ENCODE assay signal across 8 cellular contexts in genomic region chr12:47717443-47718193, GRCh38. TPM values are rescaled to one million over a fixed set of nuclear protein-coding genes. Genes with fewer than 3 reads are reported as not detected.
A peak's percentile ranks its signal among the peaks of the same experiment; 100 is the strongest.
DNase-seq lines count a peak whose midpoint lies in the region; ATAC-seq and TF ChIP-seq lines count a peak whose summit lies in the region.

No MANE protein-coding gene starts in this region.

- H3K4me2 ChIP-seq in Karpas-422 (ENCODE audit: low read depth, low read length, poor library complexity, severe bottlenecking): peak overlapping the region; percentile 55

- intact Hi-C loops in Right ventricle myocardium inferior (cut with DNase I) (loop anchor here (1.0 to 10.0 kb wide), 4 partner anchors 19 to 247 kb away; partner anchors contain the start of gene TMEM106C), aorta (cut with DNase I) (loop anchor here (1.0 to 10.0 kb wide), 5 partner anchors 19 to 237 kb away; no protein-coding TSS in a partner anchor)

- no peaks in the 10 kb centered on the region for H3K27me3 Mint-ChIP-seq in osteocyte (ENCODE audit: unreplicated experiment)

- H3K27ac ChIP-seq in Karpas-422 (ENCODE audit: low read length): peak overlapping the region; percentile 77
- peak overlapping the region; percentile 80 to 87 for H3K27ac ChIP-seq in aorta (ENCODE audit: low read depth in 1 of 2, low read length in 2 of 2)

- H3K4me3 Mint-ChIP-seq in osteocyte (ENCODE audit: unreplicated experiment): no peak overlapping the region

- peaks cover 48% of the 10 kb centered on the region for H3K4me1 ChIP-seq in Karpas-422 (ENCODE audit: low read length)
- peaks cover 0 to 3% of the 10 kb centered on the region in 2 donors for H3K4me1 ChIP-seq in aorta (ENCODE audit: control insufficient read depth in 1 of 2, insufficient read depth in 2 of 2, low read length in 2 of 2)

- H3K36me3 Mint-ChIP-seq in osteocyte (ENCODE audit: unreplicated experiment): peaks cover 1% of the 10 kb centered on the region

- no peaks in the 10 kb centered on the region for H3K79me2 ChIP-seq in Karpas-422 (ENCODE audit: low read length)

- no peaks in the 10 kb centered on the region for H4K20me1 ChIP-seq in Karpas-422 (ENCODE audit: insufficient read depth, low read depth, low read length)

- in situ Hi-C loops in G401 (cut with HindIII; ENCODE audit: low sequenced_read_pairs): no loop called here

- peak overlapping the region; percentile 61 for H3K9ac ChIP-seq in Karpas-422 (ENCODE audit: low read length)

- H3K9me2 ChIP-seq in Karpas-422 (replicated peaks; ENCODE audit: insufficient read depth, low read length): no peaks in the 10 kb centered on the region

- H3K36me3 ChIP-seq in Karpas-422 (ENCODE audit: insufficient read depth, low read length): no peaks in the 10 kb centered on the region
- no peaks in the 10 kb centered on the region for H3K36me3 ChIP-seq in aorta (ENCODE audit: control insufficient read depth in 1 of 2, insufficient read depth in 2 of 2, low read length in 1 of 2)

- H3K4me1 Mint-ChIP-seq in osteocyte (ENCODE audit: unreplicated experiment): peaks cover 24% of the 10 kb centered on the region

- 1 to 3% methylated on average over 13 of the region's 13 CpGs for WGBS in aorta, 2 donors

- H3K27ac Mint-ChIP-seq in osteocyte (ENCODE audit: unreplicated experiment): peak overlapping the region; percentile 97

- H3K4me3 ChIP-seq in Karpas-422 (ENCODE audit: low read length) (no peak overlapping the region), aorta (ENCODE audit: low read length in 2 of 2) (no peak overlapping the region)

- ATAC-seq in Right ventricle myocardium inferior: peak; percentile 93
- peak; percentile 94 for ATAC-seq in aorta (ENCODE audit: low FRiP score)

- peak; percentile 94 for TF ChIP-seq CTCF in osteocyte (IDR thresholded peaks at IDR 0.05)

- no peaks in the 10 kb centered on the region for H3K9me3 ChIP-seq in Karpas-422 (ENCODE audit: low read length)
- H3K9me3 ChIP-seq in aorta (ENCODE audit: control insufficient read depth, low read length): no peaks in the 10 kb centered on the region

- peak; percentile 55 for DNase-seq in G401 (ENCODE audit: low spot score)
- DNase-seq in Karpas-422: peak; percentile 94
- peak; percentile 63 to 73 for DNase-seq in SHP77 (lab: John Stamatoyannopoulos, UW)
- DNase-seq in amniotic epithelial cell (ENCODE audit: low read depth): peak; percentile 68
- DNase-seq in Right ventricle myocardium inferior (ENCODE audit: missing footprints): peak; percentile 90
- DNase-seq in osteocyte (ENCODE audit: extremely low spot score, unreplicated experiment): peak; percentile 91
- DNase-seq in aorta: peak; percentile 89 to 92
- no peak for DNase-seq in cortex of kidney (lab: John Stamatoyannopoulos, UW)

- H2AFZ ChIP-seq in Karpas-422 (ENCODE audit: low read length): 0 out of 2 replicates have a peak overlapping the region, but pooled peaks have one; percentile 34

- H3K27me3 ChIP-seq in Karpas-422 (ENCODE audit: low read length): no peaks in the 10 kb centered on the region
- H3K27me3 ChIP-seq in aorta (ENCODE audit: control insufficient read depth in 1 of 2, insufficient read depth in 2 of 2, low read length in 1 of 2): no peaks in the 10 kb centered on the region

- no peaks in the 10 kb centered on the region for H3K9me3 Mint-ChIP-seq in osteocyte (ENCODE audit: unreplicated experiment)

RNA-seq across cellular contexts. Expression of gene ENDOU, which starts 7.7 kb away (rescaled TPM):
- total RNA-seq in G401 (2014; rRNA removed; shearing (Covaris generic)): 1.9 TPM in 1 of 2 replicates, not detected in the other
- total RNA-seq in Karpas-422 (2014; rRNA removed; shearing (Covaris generic); ENCODE audit: low replicate concordance): 1.2 and 10.7 TPM in 2 replicates
- total RNA-seq in Right ventricle myocardium inferior: not detected
- total RNA-seq in osteocyte: not detected in 2 replicates
- total RNA-seq in aorta: 1 to 10 TPM in 1 of 2 donors, under 1 TPM in 1; 0.29 to 1.7 TPM
- under 1 TPM in 1 of 2 donors, not detected in 1; 0.74 TPM for polyA plus RNA-seq in aorta

RNA-seq across cellular contexts. Expression of gene RPAP3, which starts 11.8 kb away (rescaled TPM):
- total RNA-seq in G401 (2014; rRNA removed; shearing (Covaris generic)): 22.8 and 44.4 TPM in 2 replicates
- total RNA-seq in Karpas-422 (2014; rRNA removed; shearing (Covaris generic); ENCODE audit: low replicate concordance): 38.2 and 47.2 TPM in 2 replicates
- 24.4 TPM for total RNA-seq in Right ventricle myocardium inferior
- 28.7 and 33.4 TPM in 2 replicates for total RNA-seq in osteocyte
- 10 to 100 TPM; 18.6 to 22.7 TPM for total RNA-seq in aorta
- polyA plus RNA-seq in aorta: 1 to 10 TPM; 4.6 to 7.8 TPM

RNA-seq across cellular contexts. Expression of gene RAPGEF3, which starts 41.1 kb away (rescaled TPM):
- total RNA-seq in G401 (2014; rRNA removed; shearing (Covaris generic)): 6.1 and 9.0 TPM in 2 replicates
- 4.4 and 11.9 TPM in 2 replicates for total RNA-seq in Karpas-422 (2014; rRNA removed; shearing (Covaris generic); ENCODE audit: low replicate concordance)
- 37.3 TPM for total RNA-seq in Right ventricle myocardium inferior
- 1.2 and 1.9 TPM in 2 replicates for total RNA-seq in osteocyte
- total RNA-seq in aorta: 100 to 1,000 TPM in 1 of 2 donors, 10 to 100 TPM in 1; 39.2 to 139 TPM
- 100 to 1,000 TPM in 1 of 2 donors, 1 to 10 TPM in 1; 3.1 to 149 TPM for polyA plus RNA-seq in aorta

RNA-seq across cellular contexts. Expression of gene SLC48A1, which starts 55.4 kb away (rescaled TPM):
- 32.3 and 34.4 TPM in 2 replicates for total RNA-seq in G401 (2014; rRNA removed; shearing (Covaris generic))
- total RNA-seq in Karpas-422 (2014; rRNA removed; shearing (Covaris generic); ENCODE audit: low replicate concordance): 21.5 and 21.9 TPM in 2 replicates
- 23.2 TPM for total RNA-seq in Right ventricle myocardium inferior
- 21.2 and 21.6 TPM in 2 replicates for total RNA-seq in osteocyte
- total RNA-seq in aorta: 10 to 100 TPM; 35.7 to 51.3 TPM
- 10 to 100 TPM; 19.7 to 33.6 TPM for polyA plus RNA-seq in aorta
